ENCODE assay signal across 21 cellular contexts in the genomic region with DNA sequence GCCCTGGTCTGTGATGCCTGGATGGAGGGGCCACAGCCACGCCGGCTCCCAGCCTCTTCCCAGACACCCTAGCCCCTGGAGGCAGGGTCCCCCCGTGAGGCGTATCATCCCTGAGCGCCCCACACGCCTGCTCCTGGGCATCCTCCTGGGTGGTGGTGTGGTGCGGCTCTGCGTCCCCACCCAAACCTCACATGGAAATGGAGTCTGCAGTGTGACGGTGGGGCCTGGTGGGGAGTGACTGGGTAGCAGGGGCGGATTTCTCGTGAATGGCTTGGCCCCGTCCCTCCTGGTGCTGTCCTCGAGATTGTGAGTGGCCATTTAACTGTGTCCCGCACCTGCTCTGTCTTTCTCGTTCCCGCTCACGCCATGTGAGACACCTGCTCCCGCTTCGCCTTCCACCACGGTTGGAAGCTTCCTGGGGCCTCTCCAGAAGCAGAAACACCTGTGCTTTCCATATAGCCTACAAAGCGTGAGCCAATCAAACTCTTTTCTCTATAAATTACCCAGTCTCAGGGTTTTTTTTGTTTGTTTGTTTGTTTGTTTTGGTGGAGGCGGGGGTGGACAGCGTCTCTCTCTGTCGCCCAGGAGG. TPM values are rescaled to one million over a fixed set of nuclear protein-coding genes. Genes with fewer than 3 reads are reported as not detected.
"Had no signal": no experiment of that assay in that cellular context is flagged by ENCODE, and none has a peak within 500 bp of the region (broad histone marks: within the 10 kb centered on the region; RNA-seq: fewer than 3 reads in every experiment).

No MANE protein-coding gene starts in this region.

- H3K9me3 ChIP-seq: adrenal gland, gastroesophageal sphincter, heart right ventricle, lower lobe of right lung, pancreas, thyroid gland, vagina had no signal

- H3K36me3 ChIP-seq: adrenal gland, gastroesophageal sphincter, heart right ventricle, lower lobe of right lung, pancreas, thyroid gland, vagina had no signal

- H3K27me3 ChIP-seq: vagina had no signal

- DNase-seq: activated CD4-positive, alpha-beta memory T cell treated with anti-CD3 and anti-CD28 coated beads for 36 hours; activated CD4-positive, alpha-beta T cell treated with anti-CD3 and anti-CD28 coated beads for 1 hour; activated CD8-positive, alpha-beta memory T cell treated with anti-CD3 and anti-CD28 coated beads, Interleukin-2, amount 10 ng/mL, durations not matched to agents 7 days and 5 days; activated effector memory CD4-positive, alpha-beta T cell treated with Interleukin-2 at 50 U/mL for 16 hours; activated T-cell treated with anti-CD3 and anti-CD28 coated beads, Interleukin-2, amount 50 U/mL, for 1 hour; adrenal gland; endodermal cell; heart right ventricle; left cardiac atrium; lower lobe of right lung; pancreas; stimulated activated CD4-positive, alpha-beta T cell treated with anti-CD3 and anti-CD28 coated beads, Interleukin-2, amount 100 ng/mL, for 24 hours; stimulated activated naive B cell treated with anti-CD40 and anti-IgM and Interleukin-4, amounts not matched to agents 10 μg/mL and 1 μg/mL and 100 μg/mL, for 72 hours; thyroid gland had no signal

- H3K4me1 ChIP-seq: adrenal gland, gastroesophageal sphincter, lower lobe of right lung, pancreas, thyroid gland, vagina had no signal

- H3K4me3 ChIP-seq: adrenal gland, gastroesophageal sphincter, heart right ventricle, lower lobe of right lung, pancreas, thyroid gland, vagina had no signal

- H3K27ac ChIP-seq: adrenal gland, gastroesophageal sphincter, heart right ventricle, lower lobe of right lung, pancreas, thyroid gland, vagina had no signal

RNA-seq across cellular contexts. Expression of gene SSTR5, which starts 5.9 kb away (rescaled TPM):
- total RNA-seq: activated CD4-positive, alpha-beta memory T cell treated with anti-CD3 and anti-CD28 coated beads for 36 hours; activated CD8-positive, alpha-beta memory T cell treated with anti-CD3 and anti-CD28 coated beads, Interleukin-2, amount 10 ng/mL, durations not matched to agents 7 days and 5 days; epithelial cell of proximal tubule; gastroesophageal sphincter; lower lobe of right lung; mesothelial cell of epicardium; neural crest cell; thyroid gland had no signal

RNA-seq across cellular contexts. Expression of gene C1QTNF8, which starts 29.4 kb away (rescaled TPM):
- total RNA-seq: activated CD4-positive, alpha-beta memory T cell treated with anti-CD3 and anti-CD28 coated beads for 36 hours; activated CD8-positive, alpha-beta memory T cell treated with anti-CD3 and anti-CD28 coated beads, Interleukin-2, amount 10 ng/mL, durations not matched to agents 7 days and 5 days; dermis microvascular lymphatic vessel endothelial cell; epithelial cell of proximal tubule; gastroesophageal sphincter; left cardiac atrium; lower lobe of right lung; mesothelial cell of epicardium; myocyte; pancreas; thyroid gland; vagina had no signal
- polyA plus RNA-seq: heart right ventricle had no signal
